Comparison of ENCODE assay signal across 1 cellular context in the genomic region with DNA sequence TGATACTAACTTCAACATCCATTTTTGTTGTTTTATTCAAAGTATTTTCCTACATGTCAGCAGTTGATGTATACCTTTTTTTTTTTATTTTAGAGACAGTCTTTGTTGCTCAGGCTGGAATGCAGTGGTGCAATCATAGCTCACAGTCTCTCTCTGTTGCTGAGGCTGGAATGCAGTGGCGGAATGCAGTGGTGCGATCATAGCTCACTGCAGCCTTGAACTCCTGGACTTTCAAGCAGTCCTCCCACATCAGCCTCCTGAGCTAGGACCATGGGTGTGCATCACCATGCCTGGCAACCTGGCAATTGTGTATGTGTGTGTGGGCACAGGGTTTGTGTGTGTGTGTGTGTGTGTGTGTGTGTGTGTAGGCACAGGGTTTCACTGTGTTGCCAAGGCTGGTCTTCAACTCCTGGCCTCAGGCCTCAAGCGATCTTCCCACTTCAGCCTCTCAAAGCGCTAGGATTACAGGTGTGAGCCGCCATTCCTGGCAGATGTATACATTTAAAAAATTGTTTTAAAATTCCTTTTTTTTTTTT.
TF ChIP-seq lines count a peak whose summit lies in the region.

No MANE protein-coding gene starts in this region.

TF ChIP-seq in HepG2, 621 proteins besides CTCF, POLR2A, EP300 and RAD21 (continued from another document and continues in another):
- TF ChIP-seq, protein P1, sequence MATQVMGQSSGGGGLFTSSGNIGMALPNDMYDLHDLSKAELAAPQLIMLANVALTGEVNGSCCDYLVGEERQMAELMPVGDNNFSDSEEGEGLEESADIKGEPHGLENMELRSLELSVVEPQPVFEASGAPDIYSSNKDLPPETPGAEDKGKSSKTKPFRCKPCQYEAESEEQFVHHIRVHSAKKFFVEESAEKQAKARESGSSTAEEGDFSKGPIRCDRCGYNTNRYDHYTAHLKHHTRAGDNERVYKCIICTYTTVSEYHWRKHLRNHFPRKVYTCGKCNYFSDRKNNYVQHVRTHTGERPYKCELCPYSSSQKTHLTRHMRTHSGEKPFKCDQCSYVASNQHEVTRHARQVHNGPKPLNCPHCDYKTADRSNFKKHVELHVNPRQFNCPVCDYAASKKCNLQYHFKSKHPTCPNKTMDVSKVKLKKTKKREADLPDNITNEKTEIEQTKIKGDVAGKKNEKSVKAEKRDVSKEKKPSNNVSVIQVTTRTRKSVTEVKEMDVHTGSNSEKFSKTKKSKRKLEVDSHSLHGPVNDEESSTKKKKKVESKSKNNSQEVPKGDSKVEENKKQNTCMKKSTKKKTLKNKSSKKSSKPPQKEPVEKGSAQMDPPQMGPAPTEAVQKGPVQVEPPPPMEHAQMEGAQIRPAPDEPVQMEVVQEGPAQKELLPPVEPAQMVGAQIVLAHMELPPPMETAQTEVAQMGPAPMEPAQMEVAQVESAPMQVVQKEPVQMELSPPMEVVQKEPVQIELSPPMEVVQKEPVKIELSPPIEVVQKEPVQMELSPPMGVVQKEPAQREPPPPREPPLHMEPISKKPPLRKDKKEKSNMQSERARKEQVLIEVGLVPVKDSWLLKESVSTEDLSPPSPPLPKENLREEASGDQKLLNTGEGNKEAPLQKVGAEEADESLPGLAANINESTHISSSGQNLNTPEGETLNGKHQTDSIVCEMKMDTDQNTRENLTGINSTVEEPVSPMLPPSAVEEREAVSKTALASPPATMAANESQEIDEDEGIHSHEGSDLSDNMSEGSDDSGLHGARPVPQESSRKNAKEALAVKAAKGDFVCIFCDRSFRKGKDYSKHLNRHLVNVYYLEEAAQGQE (IDR thresholded peaks at IDR 0.05; ENCODE audit: borderline replicate concordance in 1 of 2, low read depth in 1 of 2, low read length in 2 of 2): peak in 1 of 2 experiments; percentile 11; a peak in 1 of 4 replicates
- TF ChIP-seq HOXD1 (CRISPR knock-in tag; IDR thresholded peaks at IDR 0.05) (0 out of 2 replicates have a peak, but pooled peaks have one; percentile 57), ZNF292 (CRISPR knock-in tag; IDR thresholded peaks at IDR 0.05; ENCODE audit: borderline replicate concordance, low read depth) (peak; percentile 64; the same call in 1 of the 2 replicates), SALL1 (CRISPR knock-in tag; IDR thresholded peaks at IDR 0.05) (peak; percentile 95), ZBTB20 (CRISPR knock-in tag; IDR thresholded peaks at IDR 0.05; ENCODE audit: borderline replicate concordance, low read depth) (no peak), TBP (CRISPR knock-in tag; IDR thresholded peaks at IDR 0.05) (no peak), ZKSCAN5 (CRISPR knock-in tag; IDR thresholded peaks at IDR 0.05) (no peak), BHLHE40 (IDR thresholded peaks at IDR 0.05; ENCODE audit: low read length) (0 out of 2 replicates have a peak, but pooled peaks have one; percentile 17), SKI (IDR thresholded peaks at IDR 0.05; ENCODE audit: partially characterized antibody) (peak; percentile 45), MAFF (IDR thresholded peaks at IDR 0.05; ENCODE audit: low read depth, low read length) (peak; percentile 49), EEA1 (CRISPR knock-in tag; IDR thresholded peaks at IDR 0.05; ENCODE audit: borderline replicate concordance) (no peak), ATF7-NPFF (CRISPR knock-in tag; IDR thresholded peaks at IDR 0.05; ENCODE audit: low read depth) (no peak), SNAI1 (CRISPR knock-in tag; IDR thresholded peaks at IDR 0.05; ENCODE audit: borderline replicate concordance) (no peak), KDM5B (CRISPR knock-in tag; IDR thresholded peaks at IDR 0.05; ENCODE audit: borderline replicate concordance) (no peak), ZNF557 (CRISPR knock-in tag; IDR thresholded peaks at IDR 0.05) (no peak), CCAR2 (optimal IDR thresholded peaks at IDR 0.05; ENCODE audit: low read depth, low read length) (no peak), GTF2F1 (IDR thresholded peaks at IDR 0.05; ENCODE audit: low read length) (no peak), NFRKB (IDR thresholded peaks at IDR 0.05) (no peak), ZNF3 (CRISPR knock-in tag; IDR thresholded peaks at IDR 0.05) (peak; percentile 78; the same call in 1 of the 2 replicates), MIXL1 (CRISPR knock-in tag; IDR thresholded peaks at IDR 0.05) (0 out of 2 replicates have a peak, but pooled peaks have one; percentile 43), ZNF367 (CRISPR knock-in tag; IDR thresholded peaks at IDR 0.05; ENCODE audit: borderline replicate concordance) (no peak), NCOA2 (CRISPR knock-in tag; IDR thresholded peaks at IDR 0.05) (peak; percentile 76), CREM (IDR thresholded peaks at IDR 0.05) (peak; percentile 39; the same call in 1 of the 2 replicates), CREM (CRISPR knock-in tag; IDR thresholded peaks at IDR 0.05) (no peak), HNF4G (IDR thresholded peaks at IDR 0.05; ENCODE audit: borderline replicate concordance, low read depth, low read length) (peak; percentile 93), HNF4G (CRISPR knock-in tag; IDR thresholded peaks at IDR 0.05; ENCODE audit: borderline replicate concordance, low read depth) (no peak), ZNF775 (CRISPR knock-in tag; IDR thresholded peaks at IDR 0.05; ENCODE audit: borderline replicate concordance) (no peak), ZBTB38 (CRISPR knock-in tag; IDR thresholded peaks at IDR 0.05) (peak; percentile 90), SOX13 (IDR thresholded peaks at IDR 0.05) (peak; percentile 40; the same call in 1 of the 2 replicates), SOX13 (CRISPR knock-in tag; conservative IDR thresholded peaks at IDR 0.05 in 1 of 2, IDR thresholded peaks at IDR 0.05 in 1 of 2) (peak in 1 of 2 experiments; percentile 82; a peak in 2 of 4 replicates), ELF1 (CRISPR knock-in tag; IDR thresholded peaks at IDR 0.05) (no peak), JUN (CRISPR knock-in tag; IDR thresholded peaks at IDR 0.05) (peak; percentile 20; the same call in 1 of the 2 replicates), PHF5A (CRISPR knock-in tag; IDR thresholded peaks at IDR 0.05; ENCODE audit: low read depth, unreplicated experiment) (no peak), ARNT2 (CRISPR knock-in tag; IDR thresholded peaks at IDR 0.05; ENCODE audit: low read depth) (no peak), SMARCE1 (IDR thresholded peaks at IDR 0.05; ENCODE audit: borderline replicate concordance) (no peak; the same call in 1 of the 2 replicates), ZNF891 (CRISPR knock-in tag; IDR thresholded peaks at IDR 0.05) (0 out of 2 replicates have a peak, but pooled peaks have one; percentile 23), SRY (CRISPR knock-in tag; IDR thresholded peaks at IDR 0.05) (no peak), SYNCRIP (IDR thresholded peaks at IDR 0.05; ENCODE audit: insufficient read depth, low read depth, low read length) (no peak), ZNF337 (CRISPR knock-in tag; IDR thresholded peaks at IDR 0.05; ENCODE audit: borderline replicate concordance, low read depth) (no peak), KAT7 (CRISPR knock-in tag; IDR thresholded peaks at IDR 0.05; ENCODE audit: borderline replicate concordance) (no peak), ZNF615 (CRISPR knock-in tag; IDR thresholded peaks at IDR 0.05; ENCODE audit: borderline replicate concordance) (0 out of 2 replicates have a peak, but pooled peaks have one; percentile 61), MTA1 (CRISPR knock-in tag; IDR thresholded peaks at IDR 0.05; ENCODE audit: borderline replicate concordance) (no peak)
- TF ChIP-seq, protein P2, sequence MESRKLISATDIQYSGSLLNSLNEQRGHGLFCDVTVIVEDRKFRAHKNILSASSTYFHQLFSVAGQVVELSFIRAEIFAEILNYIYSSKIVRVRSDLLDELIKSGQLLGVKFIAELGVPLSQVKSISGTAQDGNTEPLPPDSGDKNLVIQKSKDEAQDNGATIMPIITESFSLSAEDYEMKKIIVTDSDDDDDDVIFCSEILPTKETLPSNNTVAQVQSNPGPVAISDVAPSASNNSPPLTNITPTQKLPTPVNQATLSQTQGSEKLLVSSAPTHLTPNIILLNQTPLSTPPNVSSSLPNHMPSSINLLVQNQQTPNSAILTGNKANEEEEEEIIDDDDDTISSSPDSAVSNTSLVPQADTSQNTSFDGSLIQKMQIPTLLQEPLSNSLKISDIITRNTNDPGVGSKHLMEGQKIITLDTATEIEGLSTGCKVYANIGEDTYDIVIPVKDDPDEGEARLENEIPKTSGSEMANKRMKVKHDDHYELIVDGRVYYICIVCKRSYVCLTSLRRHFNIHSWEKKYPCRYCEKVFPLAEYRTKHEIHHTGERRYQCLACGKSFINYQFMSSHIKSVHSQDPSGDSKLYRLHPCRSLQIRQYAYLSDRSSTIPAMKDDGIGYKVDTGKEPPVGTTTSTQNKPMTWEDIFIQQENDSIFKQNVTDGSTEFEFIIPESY (CRISPR knock-in tag; IDR thresholded peaks at IDR 0.05): peak; percentile 99
- TF ChIP-seq, protein P3, sequence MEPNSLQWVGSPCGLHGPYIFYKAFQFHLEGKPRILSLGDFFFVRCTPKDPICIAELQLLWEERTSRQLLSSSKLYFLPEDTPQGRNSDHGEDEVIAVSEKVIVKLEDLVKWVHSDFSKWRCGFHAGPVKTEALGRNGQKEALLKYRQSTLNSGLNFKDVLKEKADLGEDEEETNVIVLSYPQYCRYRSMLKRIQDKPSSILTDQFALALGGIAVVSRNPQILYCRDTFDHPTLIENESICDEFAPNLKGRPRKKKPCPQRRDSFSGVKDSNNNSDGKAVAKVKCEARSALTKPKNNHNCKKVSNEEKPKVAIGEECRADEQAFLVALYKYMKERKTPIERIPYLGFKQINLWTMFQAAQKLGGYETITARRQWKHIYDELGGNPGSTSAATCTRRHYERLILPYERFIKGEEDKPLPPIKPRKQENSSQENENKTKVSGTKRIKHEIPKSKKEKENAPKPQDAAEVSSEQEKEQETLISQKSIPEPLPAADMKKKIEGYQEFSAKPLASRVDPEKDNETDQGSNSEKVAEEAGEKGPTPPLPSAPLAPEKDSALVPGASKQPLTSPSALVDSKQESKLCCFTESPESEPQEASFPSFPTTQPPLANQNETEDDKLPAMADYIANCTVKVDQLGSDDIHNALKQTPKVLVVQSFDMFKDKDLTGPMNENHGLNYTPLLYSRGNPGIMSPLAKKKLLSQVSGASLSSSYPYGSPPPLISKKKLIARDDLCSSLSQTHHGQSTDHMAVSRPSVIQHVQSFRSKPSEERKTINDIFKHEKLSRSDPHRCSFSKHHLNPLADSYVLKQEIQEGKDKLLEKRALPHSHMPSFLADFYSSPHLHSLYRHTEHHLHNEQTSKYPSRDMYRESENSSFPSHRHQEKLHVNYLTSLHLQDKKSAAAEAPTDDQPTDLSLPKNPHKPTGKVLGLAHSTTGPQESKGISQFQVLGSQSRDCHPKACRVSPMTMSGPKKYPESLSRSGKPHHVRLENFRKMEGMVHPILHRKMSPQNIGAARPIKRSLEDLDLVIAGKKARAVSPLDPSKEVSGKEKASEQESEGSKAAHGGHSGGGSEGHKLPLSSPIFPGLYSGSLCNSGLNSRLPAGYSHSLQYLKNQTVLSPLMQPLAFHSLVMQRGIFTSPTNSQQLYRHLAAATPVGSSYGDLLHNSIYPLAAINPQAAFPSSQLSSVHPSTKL (CRISPR knock-in tag; IDR thresholded peaks at IDR 0.05): peak; percentile 82
- TF ChIP-seq, protein P4, sequence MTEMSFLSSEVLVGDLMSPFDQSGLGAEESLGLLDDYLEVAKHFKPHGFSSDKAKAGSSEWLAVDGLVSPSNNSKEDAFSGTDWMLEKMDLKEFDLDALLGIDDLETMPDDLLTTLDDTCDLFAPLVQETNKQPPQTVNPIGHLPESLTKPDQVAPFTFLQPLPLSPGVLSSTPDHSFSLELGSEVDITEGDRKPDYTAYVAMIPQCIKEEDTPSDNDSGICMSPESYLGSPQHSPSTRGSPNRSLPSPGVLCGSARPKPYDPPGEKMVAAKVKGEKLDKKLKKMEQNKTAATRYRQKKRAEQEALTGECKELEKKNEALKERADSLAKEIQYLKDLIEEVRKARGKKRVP (CRISPR knock-in tag; IDR thresholded peaks at IDR 0.05): peak in 1 of 2 experiments; percentile 55; a peak in 1 of 4 replicates
- TF ChIP-seq, protein P5, sequence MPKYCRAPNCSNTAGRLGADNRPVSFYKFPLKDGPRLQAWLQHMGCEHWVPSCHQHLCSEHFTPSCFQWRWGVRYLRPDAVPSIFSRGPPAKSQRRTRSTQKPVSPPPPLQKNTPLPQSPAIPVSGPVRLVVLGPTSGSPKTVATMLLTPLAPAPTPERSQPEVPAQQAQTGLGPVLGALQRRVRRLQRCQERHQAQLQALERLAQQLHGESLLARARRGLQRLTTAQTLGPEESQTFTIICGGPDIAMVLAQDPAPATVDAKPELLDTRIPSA (CRISPR knock-in tag; IDR thresholded peaks at IDR 0.05; ENCODE audit: borderline replicate concordance): no peak
- TF ChIP-seq, protein P6, sequence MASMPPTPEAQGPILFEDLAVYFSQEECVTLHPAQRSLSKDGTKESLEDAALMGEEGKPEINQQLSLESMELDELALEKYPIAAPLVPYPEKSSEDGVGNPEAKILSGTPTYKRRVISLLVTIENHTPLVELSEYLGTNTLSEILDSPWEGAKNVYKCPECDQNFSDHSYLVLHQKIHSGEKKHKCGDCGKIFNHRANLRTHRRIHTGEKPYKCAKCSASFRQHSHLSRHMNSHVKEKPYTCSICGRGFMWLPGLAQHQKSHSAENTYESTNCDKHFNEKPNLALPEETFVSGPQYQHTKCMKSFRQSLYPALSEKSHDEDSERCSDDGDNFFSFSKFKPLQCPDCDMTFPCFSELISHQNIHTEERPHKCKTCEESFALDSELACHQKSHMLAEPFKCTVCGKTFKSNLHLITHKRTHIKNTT (CRISPR knock-in tag; IDR thresholded peaks at IDR 0.05): no peak
- TF ChIP-seq, protein P7, sequence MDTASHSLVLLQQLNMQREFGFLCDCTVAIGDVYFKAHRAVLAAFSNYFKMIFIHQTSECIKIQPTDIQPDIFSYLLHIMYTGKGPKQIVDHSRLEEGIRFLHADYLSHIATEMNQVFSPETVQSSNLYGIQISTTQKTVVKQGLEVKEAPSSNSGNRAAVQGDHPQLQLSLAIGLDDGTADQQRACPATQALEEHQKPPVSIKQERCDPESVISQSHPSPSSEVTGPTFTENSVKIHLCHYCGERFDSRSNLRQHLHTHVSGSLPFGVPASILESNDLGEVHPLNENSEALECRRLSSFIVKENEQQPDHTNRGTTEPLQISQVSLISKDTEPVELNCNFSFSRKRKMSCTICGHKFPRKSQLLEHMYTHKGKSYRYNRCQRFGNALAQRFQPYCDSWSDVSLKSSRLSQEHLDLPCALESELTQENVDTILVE (CRISPR knock-in tag; IDR thresholded peaks at IDR 0.05): no peak
- TF ChIP-seq, protein P8, sequence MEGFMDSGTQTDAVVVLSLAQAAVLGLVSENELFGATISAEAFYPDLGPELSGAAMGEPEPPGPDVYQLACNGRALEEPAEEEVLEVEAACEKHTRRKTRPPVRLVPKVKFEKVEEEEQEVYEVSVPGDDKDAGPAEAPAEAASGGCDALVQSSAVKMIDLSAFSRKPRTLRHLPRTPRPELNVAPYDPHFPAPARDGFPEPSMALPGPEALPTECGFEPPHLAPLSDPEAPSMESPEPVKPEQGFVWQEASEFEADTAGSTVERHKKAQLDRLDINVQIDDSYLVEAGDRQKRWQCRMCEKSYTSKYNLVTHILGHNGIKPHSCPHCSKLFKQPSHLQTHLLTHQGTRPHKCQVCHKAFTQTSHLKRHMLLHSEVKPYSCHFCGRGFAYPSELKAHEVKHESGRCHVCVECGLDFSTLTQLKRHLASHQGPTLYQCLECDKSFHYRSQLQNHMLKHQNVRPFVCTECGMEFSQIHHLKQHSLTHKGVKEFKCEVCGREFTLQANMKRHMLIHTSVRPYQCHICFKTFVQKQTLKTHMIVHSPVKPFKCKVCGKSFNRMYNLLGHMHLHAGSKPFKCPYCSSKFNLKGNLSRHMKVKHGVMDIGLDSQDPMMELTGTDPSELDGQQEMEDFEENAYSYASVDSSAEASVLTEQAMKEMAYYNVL (CRISPR knock-in tag; IDR thresholded peaks at IDR 0.05; ENCODE audit: borderline replicate concordance): 0 out of 2 replicates have a peak, but pooled peaks have one; percentile 58
